Comparison of ENCODE assay signal across 10 cellular contexts in the genomic region with DNA sequence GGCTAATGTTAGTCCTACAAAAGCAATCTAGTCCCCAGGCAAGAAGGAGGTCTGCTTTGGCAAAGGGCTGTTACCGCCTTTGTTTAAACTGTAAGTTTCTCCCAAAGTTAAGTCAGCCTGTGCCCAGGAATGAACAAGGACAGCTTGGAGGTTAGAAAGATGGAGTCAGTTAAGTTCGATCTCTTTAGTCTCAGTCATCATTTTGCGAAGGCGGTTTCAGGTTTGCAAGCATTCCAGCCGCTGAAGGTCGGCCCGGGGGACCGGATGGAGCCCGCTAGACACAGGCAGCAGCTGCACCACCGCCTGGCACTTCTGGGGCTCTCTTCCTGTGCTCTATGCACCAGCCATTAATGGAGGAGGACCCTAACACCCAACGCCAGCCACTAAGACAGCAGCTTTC.
DNase-seq lines count a peak whose midpoint lies in the region; ATAC-seq and TF ChIP-seq lines count a peak whose summit lies in the region.
"Had no signal": no experiment of that assay in that cellular context is flagged by ENCODE, and none has a peak within 500 bp of the region (broad histone marks: within the 10 kb centered on the region; RNA-seq: fewer than 3 reads in every experiment).

No MANE protein-coding gene starts in this region.

- peak overlapping the region in 1 of 2 experiments; percentile 10; a peak in 1 of 5 replicates for H3K4me3 Mint-ChIP-seq in H9
- H3K4me3 Mint-ChIP-seq: activated naive CD8-positive, alpha-beta T cell treated with anti-CD3 and anti-CD28 coated beads, Interleukin-2, amount 10 ng/mL, durations not matched to agents 7 days and 5 days had no signal

- H3K9me3 ChIP-seq in H9 (ENCODE audit: control insufficient read depth, low read depth, low read length) = no peaks in the 10 kb centered on the region
- H3K9me3 ChIP-seq in WERI-Rb-1 (ENCODE audit: severe bottlenecking) = no peaks in the 10 kb centered on the region
- H3K9me3 ChIP-seq in gastroesophageal sphincter = no peaks in the 10 kb centered on the region
- H3K9me3 ChIP-seq in gastrocnemius medialis = no peaks in the 10 kb centered on the region

- H2AFZ ChIP-seq in H9 (ENCODE audit: low read length) = no peak overlapping the region

- H3K4me3 ChIP-seq in WERI-Rb-1 (ENCODE audit: low read depth, low read length) (no peak overlapping the region), gastroesophageal sphincter (no peak overlapping the region), gastrocnemius medialis (no peak overlapping the region)

- DNase-seq in H9 (no peak), WERI-Rb-1 (no peak), gastrocnemius medialis (no peak), NCI-H226 (no peak), CD1c-positive myeloid dendritic cell (ENCODE audit: extremely low spot score) (no peak)
- no peak for DNase-seq in stimulated activated naive CD4-positive, alpha-beta T cell (lab: John Stamatoyannopoulos, UW)
- DNase-seq: activated naive CD8-positive, alpha-beta T cell treated with anti-CD3 and anti-CD28 coated beads, Interleukin-2, amount 10 ng/mL, durations not matched to agents 7 days and 5 days; NCI-H1694 treated with DMSO at 0.1 percent for 48 hours had no signal

- no peak overlapping the region for H3K9ac ChIP-seq in H9 (ENCODE audit: extremely low read depth, insufficient read length, low read length)

- in situ Hi-C loops in gastrocnemius medialis (cut with MboI; ENCODE audit: low sequenced_read_pairs in 4 of 4) = loop anchor here in 2 of 4 donors (10.0 kb wide), 1 partner anchor 89 kb away; the partner anchor contains the start of gene STK24 (in 2 of the 2)

- TF ChIP-seq POLR2A in gastroesophageal sphincter (IDR thresholded peaks at IDR 0.05) (no peak), gastrocnemius medialis (IDR thresholded peaks at IDR 0.05) (no peak)

- H4K8ac ChIP-seq in H9 (replicated peaks; ENCODE audit: insufficient read length, low read depth, low read length) = no peak overlapping the region

- no peaks in the 10 kb centered on the region for H3K23me2 ChIP-seq in H9 (ENCODE audit: insufficient read length, low read depth, low read length, poor library complexity, severe bottlenecking)

- no peak overlapping the region for H2BK5ac ChIP-seq in H9 (ENCODE audit: insufficient read length, low read length)

- intact Hi-C loops in gastrocnemius medialis (cut with DNase I; ENCODE audit: low total_unique reads) = no loop called here

- no peak overlapping the region for H2BK20ac ChIP-seq in H9 (ENCODE audit: low read depth, low read length, poor library complexity, severe bottlenecking)

- H3K9me3 Mint-ChIP-seq in H9 = no peaks in the 10 kb centered on the region
- H3K9me3 Mint-ChIP-seq: activated naive CD8-positive, alpha-beta T cell treated with anti-CD3 and anti-CD28 coated beads, Interleukin-2, amount 10 ng/mL, durations not matched to agents 7 days and 5 days had no signal

- H3K27me3 ChIP-seq in H9 (ENCODE audit: insufficient read depth, low read length) = no peaks in the 10 kb centered on the region
- H3K27me3 ChIP-seq in WERI-Rb-1 (ENCODE audit: insufficient read depth, low read depth, severe bottlenecking) = no peaks in the 10 kb centered on the region
- H3K27me3 ChIP-seq in gastroesophageal sphincter = no peaks in the 10 kb centered on the region
- no peaks in the 10 kb centered on the region for H3K27me3 ChIP-seq in gastrocnemius medialis

- H4K91ac ChIP-seq in H9 (ENCODE audit: insufficient read length, low read depth, low read length) = no peak overlapping the region

- H2BK15ac ChIP-seq in H9 (ENCODE audit: low read depth, low read length) = no peak overlapping the region

- no peaks in the 10 kb centered on the region for H4K20me1 ChIP-seq in H9 (ENCODE audit: control insufficient read depth, insufficient read depth, insufficient read length)

- H3K4ac ChIP-seq in H9 (ENCODE audit: low read depth, low read length) = no peak overlapping the region

- H3K14ac ChIP-seq in H9 (ENCODE audit: insufficient read depth, low read length) = 0 out of 2 replicates have a peak overlapping the region, but pooled peaks have one; percentile 12

- peaks cover 5% of the 10 kb centered on the region; the same call in 1 of the 2 replicates for H3K36me3 ChIP-seq in WERI-Rb-1
- peaks cover 0 to 6% of the 10 kb centered on the region in 2 donors for H3K36me3 ChIP-seq in gastroesophageal sphincter
- H3K36me3 ChIP-seq in gastrocnemius medialis = no peaks in the 10 kb centered on the region

- H3K4me1 Mint-ChIP-seq in H9 = peaks cover 77 to 87% of the 10 kb centered on the region in 2 experiments

- no peak overlapping the region for H2BK12ac ChIP-seq in H9 (ENCODE audit: insufficient read length, low read depth, low read length)

- peaks cover 0 to 9% (median 4%) of the 10 kb centered on the region in 3 experiments; a peak in 4 of 7 replicates for H3K36me3 Mint-ChIP-seq in H9 (ENCODE audit: insufficient read depth in 1 of 3, low read depth in 3 of 3)

- no peak overlapping the region for H3K4me2 ChIP-seq in H9 (ENCODE audit: insufficient read depth, insufficient read length, low read length)

- H3K79me1 ChIP-seq in H9 (ENCODE audit: insufficient read depth, low read depth, low read length, poor library complexity, severe bottlenecking) = peaks cover 11% of the 10 kb centered on the region

- no peak overlapping the region for H4K5ac ChIP-seq in H9 (ENCODE audit: insufficient read length, low read depth, low read length)

- no peak overlapping the region for H3T11ph ChIP-seq in H9 (ENCODE audit: low read length)

- H3K18ac ChIP-seq in H9 (ENCODE audit: insufficient read length, low read depth, low read length) = peak overlapping the region; percentile 46

- no peak overlapping the region for H3K56ac ChIP-seq in H9 (ENCODE audit: insufficient read length, low read depth, low read length)

- H3K79me2 ChIP-seq in H9 (ENCODE audit: insufficient read depth, low read length) = peaks cover 34% of the 10 kb centered on the region; the same call in 1 of the 2 replicates

- TF ChIP-seq CTCF in H9 (conservative IDR thresholded peaks at IDR 0.05) (no peak), WERI-Rb-1 (IDR thresholded peaks at IDR 0.05; ENCODE audit: low read depth, low read length) (no peak), gastroesophageal sphincter (IDR thresholded peaks at IDR 0.05) (no peak), gastrocnemius medialis (IDR thresholded peaks at IDR 0.05 in 4 of 5, conservative IDR thresholded peaks at IDR 0.05 in 1 of 5) (no peak)

- no peak overlapping the region for H3K27ac ChIP-seq in H9 (ENCODE audit: insufficient read length, low read depth, low read length)
- peak overlapping the region; percentile 67 for H3K27ac ChIP-seq in WERI-Rb-1
- peak overlapping the region in 3 of 4 donors; percentile 62 to 80 (median 70) for H3K27ac ChIP-seq in gastroesophageal sphincter
- H3K27ac ChIP-seq in gastrocnemius medialis = peak overlapping the region; percentile 82 to 88 (median 86)

- peak overlapping the region; percentile 30 to 98 (median 96); a peak in 6 of 7 replicates for H3K27ac Mint-ChIP-seq in H9
- H3K27ac Mint-ChIP-seq: activated naive CD8-positive, alpha-beta T cell treated with anti-CD3 and anti-CD28 coated beads, Interleukin-2, amount 10 ng/mL, durations not matched to agents 7 days and 5 days had no signal

- H2BK120ac ChIP-seq in H9 (ENCODE audit: low read depth, low read length, poor library complexity, severe bottlenecking) = no peak overlapping the region

- H3K23ac ChIP-seq in H9 (ENCODE audit: insufficient read length, low read depth, low read length) = no peak overlapping the region

- no CpG with 5 or more reads among the region's 11 CpGs for WGBS in H9 (ENCODE audit: extremely low coverage, insufficient read length, low lambda C conversion rate)
- no CpG with 5 or more reads among the region's 11 CpGs for WGBS in gastroesophageal sphincter (ENCODE audit: low coverage in 1 of 2), 2 donors

- no peak for ATAC-seq in gastroesophageal sphincter
- no peak for ATAC-seq in gastrocnemius medialis
- no peak for ATAC-seq in GM18907 (IDR thresholded peaks at IDR 0.05; ENCODE audit: unreplicated experiment)

- H3K27me3 Mint-ChIP-seq in H9 (ENCODE audit: low read depth) = no peaks in the 10 kb centered on the region
- H3K27me3 Mint-ChIP-seq: activated naive CD8-positive, alpha-beta T cell treated with anti-CD3 and anti-CD28 coated beads, Interleukin-2, amount 10 ng/mL, durations not matched to agents 7 days and 5 days had no signal

- no peak overlapping the region for H2AK5ac ChIP-seq in H9 (ENCODE audit: insufficient read length, low read length)

- TF ChIP-seq EP300 in gastroesophageal sphincter (IDR thresholded peaks at IDR 0.05) = no peak

- H3K4me1 ChIP-seq in H9 (ENCODE audit: insufficient read depth, low read length) = peaks cover 7% of the 10 kb centered on the region; the same call in 1 of the 2 replicates
- H3K4me1 ChIP-seq in gastroesophageal sphincter = peaks cover 2 to 100% (median 43%) of the 10 kb centered on the region in 3 donors
- peaks cover 84 to 90% of the 10 kb centered on the region in 2 donors for H3K4me1 ChIP-seq in gastrocnemius medialis
